Comparison of ENCODE assay signal across 22 cellular contexts in the genomic region with DNA sequence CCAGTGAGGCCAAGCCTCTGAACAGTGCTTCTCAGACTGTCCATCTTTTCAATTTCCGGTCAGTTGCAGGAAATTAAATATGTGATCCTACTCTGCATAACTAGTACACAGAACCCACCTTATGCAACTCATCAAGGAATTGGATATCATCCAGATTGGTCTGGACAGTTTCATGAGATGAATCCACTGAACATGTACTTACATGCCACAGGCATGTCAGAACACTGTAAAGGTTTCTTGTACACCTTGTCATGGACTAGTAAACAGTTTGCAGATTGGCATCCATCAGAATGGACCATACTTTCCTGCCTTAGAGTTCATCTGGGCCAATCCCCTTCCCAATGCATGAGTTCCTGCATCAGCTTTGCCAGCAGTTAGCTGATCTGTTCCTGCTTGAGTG.
"Had no signal": no experiment of that assay in that cellular context is flagged by ENCODE, and none has a peak within 500 bp of the region (broad histone marks: within the 10 kb centered on the region; RNA-seq: fewer than 3 reads in every experiment).

No MANE protein-coding gene starts in this region.

- H3K4me1 Mint-ChIP-seq: activated B cell treated with CpG ODN at 0.5 μM for 24 hours, nephron had no signal

- DNase-seq: activated B cell treated with CpG ODN at 0.5 μM for 24 hours; activated CD4-positive, alpha-beta T cell treated with anti-CD3 and anti-CD28 coated beads, Interleukin-2, amount 50 U/mL, for 1 hour; activated effector memory CD4-positive, alpha-beta T cell treated with Interleukin-2 at 50 U/mL for 16 hours; activated naive CD4-positive, alpha-beta T cell treated with Interleukin-2 at 50 U/mL for 16 hours; aorta; body of pancreas; gastrocnemius medialis; islet precursor cell; left cardiac atrium; left ventricle myocardium superior; posterior cingulate gyrus; right cardiac atrium; spleen; stimulated activated naive CD4-positive, alpha-beta T cell; T-helper 17 cell; T1000 had no signal

- H3K4me3 Mint-ChIP-seq: activated B cell treated with CpG ODN at 0.5 μM for 24 hours; activated naive CD8-positive, alpha-beta T cell; nephron; T-helper 17 cell had no signal

- ATAC-seq: body of pancreas, gastrocnemius medialis, left cardiac atrium, left ventricle myocardium superior, right cardiac atrium, T-helper 17 cell had no signal

- H3K27ac Mint-ChIP-seq: activated B cell treated with CpG ODN at 0.5 μM for 24 hours; activated naive CD8-positive, alpha-beta T cell; nephron; T-helper 17 cell had no signal

- H3K36me3 ChIP-seq: gastrocnemius medialis, spleen, suprapubic skin, tibial nerve had no signal

- H3K9me3 ChIP-seq: body of pancreas, gastrocnemius medialis, spleen, suprapubic skin, tibial nerve had no signal

- H3K27ac ChIP-seq: body of pancreas, coronary artery, hepatocyte, spleen, suprapubic skin, tibial nerve had no signal

- H3K4me3 ChIP-seq: body of pancreas, coronary artery, gastrocnemius medialis, hepatocyte, spleen, suprapubic skin, tibial nerve had no signal

- H3K4me1 ChIP-seq: spleen had no signal

- H3K4me2 ChIP-seq: hepatocyte had no signal

- H3K27me3 Mint-ChIP-seq: activated B cell treated with CpG ODN at 0.5 μM for 24 hours had no signal

- H3K27me3 ChIP-seq: body of pancreas, gastrocnemius medialis, hepatocyte, spleen, suprapubic skin, tibial nerve had no signal

- H2AFZ ChIP-seq: hepatocyte had no signal

- H3K9me3 Mint-ChIP-seq: activated B cell treated with CpG ODN at 0.5 μM for 24 hours, nephron had no signal
